ENCODE assay signal across 19 cellular contexts in genomic region chr20:10513931-10514575, GRCh38.
DNase-seq lines count a peak whose midpoint lies in the region; ATAC-seq, FAIRE-seq and TF ChIP-seq lines count a peak whose summit lies in the region.
"Had no signal": no experiment of that assay in that cellular context is flagged by ENCODE, and none has a peak within 500 bp of the region (broad histone marks: within the 10 kb centered on the region; RNA-seq: fewer than 3 reads in every experiment).

No MANE protein-coding gene starts in this region.

- intact Hi-C loops in activated CD4-positive, alpha-beta T cell treated with anti-CD3 and anti-CD28 coated beads for 36 hours (cut with DNase I, micrococcal nuclease), result loop anchor here in 1 of 2 experiments (5.0 kb wide), 3 partner anchors 67 to 162 kb away; partner anchors contain the start of gene JAG1
- intact Hi-C loops in left cardiac atrium (cut with DNase I), result no loop called here

- TF ChIP-seq CTCF in fibroblast of pulmonary artery (IDR thresholded peaks at IDR 0.05; ENCODE audit: low read length, missing control alignments), result no peak

- H3K4me1 Mint-ChIP-seq in activated CD4-positive, alpha-beta T cell treated with anti-CD3 and anti-CD28 coated beads for 36 hours, result peaks cover 27% of the 10 kb centered on the region

- H3K4me1 ChIP-seq in subcutaneous abdominal adipose tissue (ENCODE audit: control insufficient read depth in 5 of 5, insufficient read depth in 5 of 5, low read length in 5 of 5), result peaks cover 8 to 45% (median 36%) of the 10 kb centered on the region in 5 donors

- H3K9me3 Mint-ChIP-seq in activated CD4-positive, alpha-beta T cell treated with anti-CD3 and anti-CD28 coated beads for 36 hours (ENCODE audit: low read depth), result no peaks in the 10 kb centered on the region
- H3K9me3 Mint-ChIP-seq: activated T-cell treated with anti-CD3 and anti-CD28 coated beads, Interleukin-2, amount 50 U/mL, for 72 hours had no signal

- POLR2A ChIA-PET in activated CD4-positive, alpha-beta T cell treated with anti-CD3 and anti-CD28 coated beads for 36 hours (lab: Charles Lee), result no interaction called here

- H3K9me3 ChIP-seq in subcutaneous abdominal adipose tissue (ENCODE audit: control insufficient read depth in 5 of 5, low read length in 5 of 5), result no peaks in the 10 kb centered on the region
- H3K9me3 ChIP-seq: heart left ventricle, transverse colon had no signal

- no peak for DNase-seq in activated CD4-positive, alpha-beta T cell treated with anti-CD3 and anti-CD28 coated beads for 36 hours
- no peak for DNase-seq in activated CD4-positive, alpha-beta T cell treated with anti-CD3 and anti-CD28 coated beads for 4 hours
- DNase-seq in fibroblast of pulmonary artery (ENCODE audit: low read depth) (peak; percentile 56), left cardiac atrium (no peak), urothelium cell line (ENCODE audit: low spot score) (no peak)
- DNase-seq: 8988T; activated CD4-positive, alpha-beta T cell treated with anti-CD3 and anti-CD28 coated beads for 1 hour; anterior cingulate cortex; effector CD8-positive, alpha-beta T cell; heart left ventricle; left colon; MM.1S; transverse colon had no signal

- CTCF ChIA-PET in activated CD4-positive, alpha-beta T cell treated with anti-CD3 and anti-CD28 coated beads for 36 hours (lab: Charles Lee), result interaction anchor here (0.6 kb wide), 1 partner anchor 88 kb away, joined by 3 read pairs; no protein-coding TSS in a partner anchor

- H3K36me3 Mint-ChIP-seq in activated CD4-positive, alpha-beta T cell treated with anti-CD3 and anti-CD28 coated beads for 36 hours (ENCODE audit: low read depth), result peaks cover 6% of the 10 kb centered on the region

- H3K36me3 ChIP-seq in subcutaneous abdominal adipose tissue (ENCODE audit: control insufficient read depth in 5 of 5, insufficient read depth in 5 of 5, low read length in 5 of 5), result no peaks in the 10 kb centered on the region
- H3K36me3 ChIP-seq: heart left ventricle, transverse colon had no signal

- no peaks in the 10 kb centered on the region for H3K27me3 ChIP-seq in subcutaneous abdominal adipose tissue (ENCODE audit: control insufficient read depth in 5 of 5, insufficient read depth in 4 of 5, low read length in 5 of 5)
- H3K27me3 ChIP-seq: heart left ventricle, transverse colon had no signal

- H3K9ac ChIP-seq in subcutaneous abdominal adipose tissue (ENCODE audit: low read length in 5 of 5), result peak overlapping the region in 1 of 5 donors; percentile 49

- no peaks in the 10 kb centered on the region for H3K27me3 Mint-ChIP-seq in activated CD4-positive, alpha-beta T cell treated with anti-CD3 and anti-CD28 coated beads for 36 hours

- peak; percentile 31 for ATAC-seq in activated CD4-positive, alpha-beta T cell treated with anti-CD3 and anti-CD28 coated beads for 36 hours
- ATAC-seq in SK-N-SH treated with all-trans-retinoic acid at 6 μM for 48 hours, result peak; percentile 23
- no peak for ATAC-seq in left cardiac atrium
- no peak for ATAC-seq in HG03469 (IDR thresholded peaks at IDR 0.05; ENCODE audit: unreplicated experiment)
- ATAC-seq: heart left ventricle, left colon had no signal

- peak overlapping the region; percentile 58 for H3K27ac ChIP-seq in subcutaneous abdominal adipose tissue (ENCODE audit: low read depth, low read length)

- no peak for FAIRE-seq in urothelium cell line (lab: Jason Lieb, UNC)
- FAIRE-seq: D721Med had no signal

- no peak overlapping the region for H3K27ac Mint-ChIP-seq in activated CD4-positive, alpha-beta T cell treated with anti-CD3 and anti-CD28 coated beads for 36 hours

- no peak overlapping the region for H3K4me3 Mint-ChIP-seq in activated CD4-positive, alpha-beta T cell treated with anti-CD3 and anti-CD28 coated beads for 36 hours

- H3K4me3 ChIP-seq in fibroblast of pulmonary artery (replicated peaks; ENCODE audit: low read depth, low read length) (no peak overlapping the region), subcutaneous abdominal adipose tissue (ENCODE audit: low read depth in 1 of 5, low read length in 5 of 5) (no peak overlapping the region)
- H3K4me3 ChIP-seq: heart left ventricle, smooth muscle cell, transverse colon had no signal

TF ChIP-seq in SK-N-SH treated with all-trans-retinoic acid at 6 μM for 48 hours, 23 proteins besides CTCF, POLR2A, EP300 and RAD21:
- TF ChIP-seq ARNTL (CRISPR knock-in tag; IDR thresholded peaks at IDR 0.05; ENCODE audit: borderline replicate concordance, low read depth), result no peak
- TF ChIP-seq ZFP3 (CRISPR knock-in tag; IDR thresholded peaks at IDR 0.05), result no peak
- no peak for TF ChIP-seq CSDC2 (CRISPR knock-in tag; IDR thresholded peaks at IDR 0.05)
- no peak for TF ChIP-seq ZNF8 (CRISPR knock-in tag; IDR thresholded peaks at IDR 0.05)

Comparison
In these comparisons a context has a peak if more than half of its experiments do, and no peak if none do; other contexts are left out.
1. ATAC-seq: peak in activated CD4-positive, alpha-beta T cell treated with anti-CD3 and anti-CD28 coated beads for 36 hours (single experiment) and SK-N-SH treated with all-trans-retinoic acid at 6 μM for 48 hours (single experiment); none in left cardiac atrium (0 of 2) and HG03469 (single experiment).